1 cellular context compared by ENCODE assay signal in the genomic region with DNA sequence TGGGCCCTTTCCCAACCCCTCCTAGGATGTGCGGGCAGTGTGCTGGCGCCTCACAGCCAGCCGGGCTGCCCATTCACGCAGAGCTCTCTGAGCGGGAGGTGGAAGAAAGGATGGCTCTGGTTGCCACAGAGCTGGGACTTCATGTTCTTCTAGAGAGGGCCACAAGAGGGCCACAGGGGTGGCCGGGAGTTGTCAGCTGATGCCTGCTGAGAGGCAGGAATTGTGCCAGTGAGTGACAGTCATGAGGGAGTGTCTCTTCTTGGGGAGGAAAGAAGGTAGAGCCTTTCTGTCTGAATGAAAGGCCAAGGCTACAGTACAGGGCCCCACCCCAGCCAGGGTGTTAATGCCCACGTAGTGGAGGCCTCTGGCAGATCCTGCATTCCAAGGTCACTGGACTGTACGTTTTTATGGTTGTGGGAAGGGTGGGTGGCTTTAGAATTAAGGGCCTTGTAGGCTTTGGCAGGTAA.
TF ChIP-seq lines count a peak whose summit lies in the region.

No MANE protein-coding gene starts in this region.

TF ChIP-seq in K562, 482 proteins besides CTCF, POLR2A, EP300 and RAD21 (continued from another document and continues in another):
- TF ChIP-seq ZKSCAN8 (CRISPR knock-in tag; IDR thresholded peaks at IDR 0.05) = no peak
- no peak for TF ChIP-seq YY1 (IDR thresholded peaks at IDR 0.05; ENCODE audit: borderline replicate concordance in 1 of 3, control insufficient read depth in 1 of 3, extremely low read depth in 1 of 3, insufficient read depth in 3 of 3, insufficient read length in 1 of 3, insufficient replicate concordance in 2 of 3, low read depth in 1 of 3, low read length in 2 of 3)
- TF ChIP-seq CAMTA2 (CRISPR knock-in tag; conservative IDR thresholded peaks at IDR 0.05) = no peak
- TF ChIP-seq, protein P1, sequence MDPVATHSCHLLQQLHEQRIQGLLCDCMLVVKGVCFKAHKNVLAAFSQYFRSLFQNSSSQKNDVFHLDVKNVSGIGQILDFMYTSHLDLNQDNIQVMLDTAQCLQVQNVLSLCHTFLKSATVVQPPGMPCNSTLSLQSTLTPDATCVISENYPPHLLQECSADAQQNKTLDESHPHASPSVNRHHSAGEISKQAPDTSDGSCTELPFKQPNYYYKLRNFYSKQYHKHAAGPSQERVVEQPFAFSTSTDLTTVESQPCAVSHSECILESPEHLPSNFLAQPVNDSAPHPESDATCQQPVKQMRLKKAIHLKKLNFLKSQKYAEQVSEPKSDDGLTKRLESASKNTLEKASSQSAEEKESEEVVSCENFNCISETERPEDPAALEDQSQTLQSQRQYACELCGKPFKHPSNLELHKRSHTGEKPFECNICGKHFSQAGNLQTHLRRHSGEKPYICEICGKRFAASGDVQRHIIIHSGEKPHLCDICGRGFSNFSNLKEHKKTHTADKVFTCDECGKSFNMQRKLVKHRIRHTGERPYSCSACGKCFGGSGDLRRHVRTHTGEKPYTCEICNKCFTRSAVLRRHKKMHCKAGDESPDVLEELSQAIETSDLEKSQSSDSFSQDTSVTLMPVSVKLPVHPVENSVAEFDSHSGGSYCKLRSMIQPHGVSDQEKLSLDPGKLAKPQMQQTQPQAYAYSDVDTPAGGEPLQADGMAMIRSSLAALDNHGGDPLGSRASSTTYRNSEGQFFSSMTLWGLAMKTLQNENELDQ (CRISPR knock-in tag; IDR thresholded peaks at IDR 0.05; ENCODE audit: borderline replicate concordance) = no peak
- TF ChIP-seq SMARCC2 (IDR thresholded peaks at IDR 0.05; ENCODE audit: low read depth) = no peak
- no peak for TF ChIP-seq KLF10 (CRISPR knock-in tag; IDR thresholded peaks at IDR 0.05)
- TF ChIP-seq CSDE1 (IDR thresholded peaks at IDR 0.05) = no peak
- TF ChIP-seq KAT2B (IDR thresholded peaks at IDR 0.05; ENCODE audit: low read depth, low read length) = no peak
- TF ChIP-seq, protein P2, sequence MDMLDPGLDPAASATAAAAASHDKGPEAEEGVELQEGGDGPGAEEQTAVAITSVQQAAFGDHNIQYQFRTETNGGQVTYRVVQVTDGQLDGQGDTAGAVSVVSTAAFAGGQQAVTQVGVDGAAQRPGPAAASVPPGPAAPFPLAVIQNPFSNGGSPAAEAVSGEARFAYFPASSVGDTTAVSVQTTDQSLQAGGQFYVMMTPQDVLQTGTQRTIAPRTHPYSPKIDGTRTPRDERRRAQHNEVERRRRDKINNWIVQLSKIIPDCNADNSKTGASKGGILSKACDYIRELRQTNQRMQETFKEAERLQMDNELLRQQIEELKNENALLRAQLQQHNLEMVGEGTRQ (CRISPR knock-in tag; IDR thresholded peaks at IDR 0.05) = peak; percentile 74
- TF ChIP-seq ETV1 (tag; conservative IDR thresholded peaks at IDR 0.05; ENCODE audit: low read depth) = no peak
- TF ChIP-seq TGIF2 (CRISPR knock-in tag; IDR thresholded peaks at IDR 0.05) = no peak
- no peak for TF ChIP-seq HNRNPUL1 (IDR thresholded peaks at IDR 0.05; ENCODE audit: low read length)
- TF ChIP-seq ZBTB26 (CRISPR knock-in tag; IDR thresholded peaks at IDR 0.05) = no peak
- TF ChIP-seq CREB5 (CRISPR knock-in tag; IDR thresholded peaks at IDR 0.05) = no peak
- no peak for TF ChIP-seq ZNF609 (CRISPR knock-in tag; IDR thresholded peaks at IDR 0.05; ENCODE audit: borderline replicate concordance)
- peak; percentile 58; the same call in 1 of the 2 replicates for TF ChIP-seq BHLHE40 (IDR thresholded peaks at IDR 0.05; ENCODE audit: low read length)
- TF ChIP-seq E2F5 (CRISPR knock-in tag; IDR thresholded peaks at IDR 0.05) = no peak
- no peak for TF ChIP-seq CBX2 (IDR thresholded peaks at IDR 0.05; ENCODE audit: insufficient read depth, low read length, poor library complexity, severe bottlenecking)
- no peak for TF ChIP-seq RBM34 (IDR thresholded peaks at IDR 0.05; ENCODE audit: borderline replicate concordance, insufficient read depth, low read length)
- TF ChIP-seq NFIC (IDR thresholded peaks at IDR 0.05) = peak; percentile 43; the same call in 1 of the 2 replicates
- TF ChIP-seq NEUROD1 (IDR thresholded peaks at IDR 0.05; ENCODE audit: borderline replicate concordance, low read depth, low read length, partially characterized antibody) = no peak
- TF ChIP-seq FOXJ2 (tag; IDR thresholded peaks at IDR 0.05) = no peak
- TF ChIP-seq ZNF280A (IDR thresholded peaks at IDR 0.05; ENCODE audit: low read depth, partially characterized antibody) = no peak
- no peak for TF ChIP-seq NFATC3 (IDR thresholded peaks at IDR 0.05)
- TF ChIP-seq CCAR2 (IDR thresholded peaks at IDR 0.05; ENCODE audit: low read depth, low read length) = no peak
- 0 out of 4 replicates have a peak, but pooled peaks of 1 of the 2 experiments have one; percentile 29 for TF ChIP-seq HDAC1 (IDR thresholded peaks at IDR 0.05)
- no peak for TF ChIP-seq OTX1 (CRISPR knock-in tag; IDR thresholded peaks at IDR 0.05)
- TF ChIP-seq PYGO2 (tag; IDR thresholded peaks at IDR 0.05) = no peak
- TF ChIP-seq TAF7 (tag; IDR thresholded peaks at IDR 0.05) = no peak
- TF ChIP-seq ZNF174 (CRISPR knock-in tag; IDR thresholded peaks at IDR 0.05) = no peak
- TF ChIP-seq MTA2 (IDR thresholded peaks at IDR 0.05; ENCODE audit: low read depth) = no peak
- no peak for TF ChIP-seq GATAD2A (IDR thresholded peaks at IDR 0.05)
- no peak for TF ChIP-seq PRMT5 (CRISPR knock-in tag; IDR thresholded peaks at IDR 0.05)
- TF ChIP-seq ILK (tag; IDR thresholded peaks at IDR 0.05; ENCODE audit: borderline replicate concordance, low read depth) = no peak
- TF ChIP-seq ZNF224 (CRISPR knock-in tag; IDR thresholded peaks at IDR 0.05) = no peak
- TF ChIP-seq CTCFL (IDR thresholded peaks at IDR 0.05; ENCODE audit: borderline replicate concordance, insufficient read depth, low read depth, low read length, poor library complexity, severe bottlenecking) = peak; percentile 96
- TF ChIP-seq RB1 (IDR thresholded peaks at IDR 0.05; ENCODE audit: low read depth) = peak; percentile 56; the same call in 1 of the 2 replicates
- TF ChIP-seq, protein P3, sequence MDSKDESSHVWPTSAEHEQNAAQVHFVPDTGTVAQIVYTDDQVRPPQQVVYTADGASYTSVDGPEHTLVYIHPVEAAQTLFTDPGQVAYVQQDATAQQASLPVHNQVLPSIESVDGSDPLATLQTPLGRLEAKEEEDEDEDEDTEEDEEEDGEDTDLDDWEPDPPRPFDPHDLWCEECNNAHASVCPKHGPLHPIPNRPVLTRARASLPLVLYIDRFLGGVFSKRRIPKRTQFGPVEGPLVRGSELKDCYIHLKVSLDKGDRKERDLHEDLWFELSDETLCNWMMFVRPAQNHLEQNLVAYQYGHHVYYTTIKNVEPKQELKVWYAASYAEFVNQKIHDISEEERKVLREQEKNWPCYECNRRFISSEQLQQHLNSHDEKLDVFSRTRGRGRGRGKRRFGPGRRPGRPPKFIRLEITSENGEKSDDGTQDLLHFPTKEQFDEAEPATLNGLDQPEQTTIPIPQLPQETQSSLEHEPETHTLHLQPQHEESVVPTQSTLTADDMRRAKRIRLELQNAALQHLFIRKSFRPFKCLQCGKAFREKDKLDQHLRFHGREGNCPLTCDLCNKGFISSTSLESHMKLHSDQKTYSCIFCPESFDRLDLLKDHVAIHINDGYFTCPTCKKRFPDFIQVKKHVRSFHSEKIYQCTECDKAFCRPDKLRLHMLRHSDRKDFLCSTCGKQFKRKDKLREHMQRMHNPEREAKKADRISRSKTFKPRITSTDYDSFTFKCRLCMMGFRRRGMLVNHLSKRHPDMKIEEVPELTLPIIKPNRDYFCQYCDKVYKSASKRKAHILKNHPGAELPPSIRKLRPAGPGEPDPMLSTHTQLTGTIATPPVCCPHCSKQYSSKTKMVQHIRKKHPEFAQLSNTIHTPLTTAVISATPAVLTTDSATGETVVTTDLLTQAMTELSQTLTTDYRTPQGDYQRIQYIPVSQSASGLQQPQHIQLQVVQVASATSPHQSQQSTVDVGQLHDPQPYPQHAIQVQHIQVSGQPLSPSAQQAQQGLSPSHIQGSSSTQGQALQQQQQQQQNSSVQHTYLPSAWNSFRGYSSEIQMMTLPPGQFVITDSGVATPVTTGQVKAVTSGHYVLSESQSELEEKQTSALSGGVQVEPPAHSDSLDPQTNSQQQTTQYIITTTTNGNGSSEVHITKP (IDR thresholded peaks at IDR 0.05; ENCODE audit: partially characterized antibody) = no peak
- 0 out of 2 replicates have a peak, but pooled peaks have one; percentile 30 for TF ChIP-seq CTBP1 (IDR thresholded peaks at IDR 0.05; ENCODE audit: borderline replicate concordance)
- no peak for TF ChIP-seq SIRT6 (IDR thresholded peaks at IDR 0.05; ENCODE audit: low read depth, low read length)
